In the genomic region with DNA sequence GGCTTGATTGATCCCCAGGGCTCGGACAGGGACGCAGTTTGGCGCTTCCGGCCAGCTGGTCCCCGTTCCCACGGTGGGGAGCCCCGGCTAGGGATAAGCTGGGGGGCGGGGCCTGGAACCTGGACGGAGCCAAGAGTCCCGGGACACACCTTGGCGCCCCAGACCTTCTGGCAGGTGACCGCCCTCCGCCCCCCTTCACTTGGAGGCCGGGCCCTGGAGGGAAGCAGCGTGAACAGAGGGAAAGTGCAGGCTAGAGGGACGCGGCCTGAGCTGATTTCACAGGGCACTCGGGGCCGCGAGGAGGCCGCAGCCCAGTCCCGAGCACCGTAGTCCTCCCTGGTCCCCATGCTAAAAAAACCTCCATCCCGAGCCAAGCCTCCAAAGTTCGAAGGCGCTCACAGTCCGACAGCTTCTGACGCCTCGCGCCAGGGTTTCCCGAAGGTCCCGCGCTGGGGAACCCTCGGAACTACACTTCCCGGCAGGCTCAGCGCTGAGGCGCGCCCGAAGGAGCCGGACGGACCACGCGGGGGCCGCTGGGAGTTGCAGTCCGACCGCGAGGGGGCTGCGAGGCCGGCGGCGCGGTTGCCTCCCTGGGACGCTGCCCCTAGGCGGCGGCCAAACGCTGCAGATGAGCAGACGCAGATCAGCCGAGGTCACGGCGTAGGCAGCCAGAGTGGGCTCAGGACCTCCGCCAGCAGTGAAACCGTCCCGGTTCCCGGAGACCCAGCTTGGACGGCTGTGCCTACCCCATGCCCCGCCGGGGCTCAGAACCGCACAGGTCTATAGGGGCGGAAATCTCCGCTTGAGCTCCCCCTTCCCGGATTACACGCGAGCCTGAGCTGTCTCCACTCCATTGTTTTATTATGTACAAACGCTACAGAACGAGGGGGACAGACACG, we compare ENCODE assay signal across 8 cellular contexts. TPM values are rescaled to one million over a fixed set of nuclear protein-coding genes. Genes with fewer than 3 reads are reported as not detected.
DNase-seq lines count a peak whose midpoint lies in the region; ATAC-seq and TF ChIP-seq lines count a peak whose summit lies in the region.

A gene with protein sequence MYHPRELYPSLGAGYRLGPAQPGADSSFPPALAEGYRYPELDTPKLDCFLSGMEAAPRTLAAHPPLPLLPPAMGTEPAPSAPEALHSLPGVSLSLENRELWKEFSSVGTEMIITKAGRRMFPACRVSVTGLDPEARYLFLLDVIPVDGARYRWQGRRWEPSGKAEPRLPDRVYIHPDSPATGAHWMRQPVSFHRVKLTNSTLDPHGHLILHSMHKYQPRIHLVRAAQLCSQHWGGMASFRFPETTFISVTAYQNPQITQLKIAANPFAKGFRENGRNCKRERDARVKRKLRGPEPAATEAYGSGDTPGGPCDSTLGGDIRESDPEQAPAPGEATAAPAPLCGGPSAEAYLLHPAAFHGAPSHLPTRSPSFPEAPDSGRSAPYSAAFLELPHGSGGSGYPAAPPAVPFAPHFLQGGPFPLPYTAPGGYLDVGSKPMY (minus strand): TSS at position 451 of the 899 bp plus-strand sequence. CDS start 731 bp downstream, outside the sequence.

- H3K36me3 Mint-ChIP-seq in activated T-cell treated with anti-CD3 and anti-CD28 coated beads, Interleukin-2, amount 50 U/mL, for 72 hours (ENCODE audit: insufficient read depth in 2 of 2), result peaks cover 7 to 20% of the 10 kb centered on the region in 2 donors
- peaks cover 11 to 13% of the 10 kb centered on the region in 2 donors for H3K36me3 Mint-ChIP-seq in naive B cell
- peaks cover 47% of the 10 kb centered on the region for H3K36me3 Mint-ChIP-seq in stimulated activated effector memory CD8-positive, alpha-beta T cell treated with anti-CD3 and anti-CD28 coated beads, Interleukin-12 subunit alpha, Interleukin-12 subunit beta, amount 100 ng/mL, for 72 hours

- TF ChIP-seq CTCF in DND-41 (IDR thresholded peaks at IDR 0.05; ENCODE audit: borderline replicate concordance, extremely low read depth, low read length, poor library complexity, severe bottlenecking) (peak; percentile 90), PC-9 (conservative IDR thresholded peaks at IDR 0.05) (peak; percentile 72), esophagus squamous epithelium (IDR thresholded peaks at IDR 0.05) (peak; percentile 61 to 95 (median 91))

- H4K20me1 ChIP-seq in DND-41 (ENCODE audit: insufficient read depth, low read length) (no peaks in the 10 kb centered on the region), PC-9 (ENCODE audit: insufficient read depth) (no peaks in the 10 kb centered on the region)

- peak in 2 of 4 donors; percentile 12 to 57 for TF ChIP-seq POLR2A in esophagus squamous epithelium (IDR thresholded peaks at IDR 0.05)

- no peaks in the 10 kb centered on the region for H3K27me3 Mint-ChIP-seq in activated T-cell treated with anti-CD3 and anti-CD28 coated beads, Interleukin-2, amount 50 U/mL, for 72 hours (ENCODE audit: low read depth)
- H3K27me3 Mint-ChIP-seq in naive B cell, result no peaks in the 10 kb centered on the region

- H3K4me3 ChIP-seq in DND-41 (ENCODE audit: low read depth in 1 of 2, low read length in 2 of 2) (peak within 1 kb of the TSS; percentile 27 to 60), PC-9 (peak within 1 kb of the TSS; percentile 61), esophagus squamous epithelium (peak within 1 kb of the TSS; percentile 31 to 66 (median 60))

- peaks cover 65% of the 10 kb centered on the region for H3F3A ChIP-seq in PC-9 (ENCODE audit: insufficient read depth, low read depth)

- H3K9me2 ChIP-seq in PC-9 (ENCODE audit: insufficient read depth), result no peaks in the 10 kb centered on the region

- H2AFZ ChIP-seq in DND-41 (ENCODE audit: low read depth, low read length) (peak within 1 kb of the TSS; percentile 96), PC-9 (peak within 1 kb of the TSS; percentile 77)

- H3K4me1 ChIP-seq in DND-41 (ENCODE audit: insufficient read depth, low read length) (peaks cover 49% of the 10 kb centered on the region), PC-9 (replicated peaks; ENCODE audit: insufficient read depth) (peaks cover 55% of the 10 kb centered on the region), esophagus squamous epithelium (peaks cover 58 to 84% (median 59%) of the 10 kb centered on the region in 3 donors)

- ATAC-seq in DND-41 (ENCODE audit: insufficient read depth, low read depth) (peak; percentile 89), GM21723 (IDR thresholded peaks at IDR 0.05; ENCODE audit: unreplicated experiment) (peak; percentile 69), naive B cell (ENCODE audit: low read depth in 2 of 2) (peak; percentile 72 to 73)
- peak; percentile 81 to 83 for ATAC-seq in activated T-cell treated with anti-CD3 and anti-CD28 coated beads, Interleukin-2, amount 50 U/mL, for 72 hours (replicated peaks in 1 of 2)
- peak; percentile 89 for ATAC-seq in stimulated activated effector memory CD8-positive, alpha-beta T cell treated with anti-CD3 and anti-CD28 coated beads, Interleukin-12 subunit alpha, Interleukin-12 subunit beta, amount 100 ng/mL, for 72 hours

- intact Hi-C loops in PC-9 (cut with micrococcal nuclease; ENCODE audit: unreplicated experiment), result loop anchor here (2.0 to 10.0 kb wide), 7 partner anchors 13 to 563 kb away; a partner anchor contains a TSS
- intact Hi-C loops in esophagus squamous epithelium (cut with DNase I), result no loop called here

- DNase-seq in DND-41 (peak; percentile 93), KG1 (lab: John Stamatoyannopoulos, UW) (peak; percentile 85), PC-9 (peak; percentile 83 to 98), esophagus squamous epithelium (lab: John Stamatoyannopoulos, UW) (peak; percentile 69), naive B cell (peak; percentile 95)
- DNase-seq in activated T-cell treated with anti-CD3 and anti-CD28 coated beads, Interleukin-2, amount 50 U/mL, for 72 hours, result peak; percentile 96 to 97
- peak; percentile 96 to 97 for DNase-seq in stimulated activated effector memory CD8-positive, alpha-beta T cell treated with anti-CD3 and anti-CD28 coated beads, Interleukin-12 subunit alpha, Interleukin-12 subunit beta, amount 100 ng/mL, for 72 hours (ENCODE audit: low spot score in 2 of 2)

- H3K27me3 ChIP-seq in DND-41 (ENCODE audit: insufficient read depth, low read length, poor library complexity) (no peaks in the 10 kb centered on the region), PC-9 (ENCODE audit: insufficient read depth, low read depth) (no peaks in the 10 kb centered on the region), esophagus squamous epithelium (no peaks in the 10 kb centered on the region)

- peak within 1 kb of the TSS; percentile 62 for H3K9ac ChIP-seq in DND-41 (ENCODE audit: low read depth, low read length)

- BruUV-seq in PC-9 (replicated peaks; lab: Mats Ljungman, UMichigan), result no TSS peak

- H3K4me3 Mint-ChIP-seq in activated T-cell treated with anti-CD3 and anti-CD28 coated beads, Interleukin-2, amount 50 U/mL, for 72 hours, result peak within 1 kb of the TSS; percentile 95 to 98
- H3K4me3 Mint-ChIP-seq in naive B cell, result peak within 1 kb of the TSS; percentile 86 to 97 (median 94)
- H3K4me3 Mint-ChIP-seq in stimulated activated effector memory CD8-positive, alpha-beta T cell treated with anti-CD3 and anti-CD28 coated beads, Interleukin-12 subunit alpha, Interleukin-12 subunit beta, amount 100 ng/mL, for 72 hours, result peak within 1 kb of the TSS; percentile 92

- H3K79me2 ChIP-seq in DND-41 (ENCODE audit: insufficient read depth, low read length) (peaks cover 7% of the 10 kb centered on the region), PC-9 (ENCODE audit: low read depth) (0 out of 2 replicates have a peak, but pooled peaks cover 7% of the 10 kb centered on the region)

- POLR2A ChIA-PET in PC-9 (lab: Charles Lee; ENCODE audit: unreplicated experiment), result interaction anchor here (0.6 to 1.0 kb wide), 6 partner anchors 20 to 782 kb away, joined by 3 to 9 read pairs (median 4); a partner anchor contains a TSS

- 0% methylated on average over 2 to 10 of the region's 76 CpGs for WGBS in esophagus squamous epithelium, 2 donors

- H3K36me3 ChIP-seq in DND-41 (ENCODE audit: insufficient read depth, low read length), result peaks cover 8% of the 10 kb centered on the region; the same call in 1 of the 2 replicates
- no peaks in the 10 kb centered on the region; the same call in 1 of the 2 replicates for H3K36me3 ChIP-seq in PC-9 (ENCODE audit: low read depth)
- H3K36me3 ChIP-seq in esophagus squamous epithelium, result peaks cover 5 to 32% (median 10%) of the 10 kb centered on the region in 3 donors

- H3K27ac Mint-ChIP-seq in activated T-cell treated with anti-CD3 and anti-CD28 coated beads, Interleukin-2, amount 50 U/mL, for 72 hours, result peak within 1 kb of the TSS; percentile 66
- peak within 1 kb of the TSS; percentile 87 to 99 (median 98) for H3K27ac Mint-ChIP-seq in naive B cell
- peak within 1 kb of the TSS; percentile 91 for H3K27ac Mint-ChIP-seq in stimulated activated effector memory CD8-positive, alpha-beta T cell treated with anti-CD3 and anti-CD28 coated beads, Interleukin-12 subunit alpha, Interleukin-12 subunit beta, amount 100 ng/mL, for 72 hours

- H3K27ac ChIP-seq in DND-41 (ENCODE audit: low read length), result peak within 1 kb of the TSS; percentile 85
- peak within 1 kb of the TSS; percentile 87 for H3K27ac ChIP-seq in PC-9
- peak within 1 kb of the TSS; percentile 89 to 99 (median 94) for H3K27ac ChIP-seq in esophagus squamous epithelium

- peaks cover 0 to 1% of the 10 kb centered on the region in 2 donors for H3K9me3 Mint-ChIP-seq in activated T-cell treated with anti-CD3 and anti-CD28 coated beads, Interleukin-2, amount 50 U/mL, for 72 hours
- peaks cover 0 to 5% (median 3%) of the 10 kb centered on the region in 7 donors for H3K9me3 Mint-ChIP-seq in naive B cell
- no peaks in the 10 kb centered on the region for H3K9me3 Mint-ChIP-seq in stimulated activated effector memory CD8-positive, alpha-beta T cell treated with anti-CD3 and anti-CD28 coated beads, Interleukin-12 subunit alpha, Interleukin-12 subunit beta, amount 100 ng/mL, for 72 hours

- H3K9me3 ChIP-seq in DND-41 (ENCODE audit: insufficient read depth, low read length, severe bottlenecking) (peaks cover 4% of the 10 kb centered on the region), PC-9 (ENCODE audit: insufficient read depth, low read depth) (peaks cover 2% of the 10 kb centered on the region; the same call in 1 of the 2 replicates), esophagus squamous epithelium (peaks cover 0 to 5% (median 0%) of the 10 kb centered on the region in 3 donors)

- peaks cover 58% of the 10 kb centered on the region for H3K4me1 Mint-ChIP-seq in activated T-cell treated with anti-CD3 and anti-CD28 coated beads, Interleukin-2, amount 50 U/mL, for 72 hours (ENCODE audit: low read depth)
- peaks cover 31 to 50% (median 40%) of the 10 kb centered on the region in 3 donors for H3K4me1 Mint-ChIP-seq in naive B cell
- H3K4me1 Mint-ChIP-seq in stimulated activated effector memory CD8-positive, alpha-beta T cell treated with anti-CD3 and anti-CD28 coated beads, Interleukin-12 subunit alpha, Interleukin-12 subunit beta, amount 100 ng/mL, for 72 hours, result peaks cover 56% of the 10 kb centered on the region

- CTCF ChIA-PET in PC-9 (lab: Charles Lee), result interaction anchor here (0.6 to 2.2 kb wide), 11 partner anchors 17 to 573 kb away, joined by 3 to 19 read pairs (median 8); a partner anchor contains a TSS

- peak within 1 kb of the TSS; percentile 78 for H3K4me2 ChIP-seq in DND-41 (ENCODE audit: insufficient read depth, low read length)
- peak within 1 kb of the TSS; percentile 98 for H3K4me2 ChIP-seq in PC-9

RNA-seq across cellular contexts. Expression of the gene that starts here (rescaled TPM):
- total RNA-seq in PC-9 (2021) (8.3 and 9.6 TPM in 2 replicates), esophagus squamous epithelium (1 to 10 TPM; 1.9 to 6.2 (median 4.7) TPM)
- 1 to 10 TPM; 4.2 to 5.8 TPM for total RNA-seq in activated T-cell treated with anti-CD3 and anti-CD28 coated beads, Interleukin-2, amount 50 U/mL, for 72 hours
- under 1 TPM; 0.18 to 0.64 (median 0.41) TPM for polyA plus RNA-seq in naive B cell (ENCODE audit: low read depth in 6 of 6)

Comparison
In these comparisons a context has a peak if more than half of its experiments do, and no peak if none do; other contexts are left out.
1. Peak in every context shown above with its lines: DNase-seq, ATAC-seq, H3K4me3 ChIP-seq and H3K27ac ChIP-seq.
2. Peak in DNase-seq and ATAC-seq in naive B cell; RNA of the gene not detected or under 1 TPM.